In the genomic region with DNA sequence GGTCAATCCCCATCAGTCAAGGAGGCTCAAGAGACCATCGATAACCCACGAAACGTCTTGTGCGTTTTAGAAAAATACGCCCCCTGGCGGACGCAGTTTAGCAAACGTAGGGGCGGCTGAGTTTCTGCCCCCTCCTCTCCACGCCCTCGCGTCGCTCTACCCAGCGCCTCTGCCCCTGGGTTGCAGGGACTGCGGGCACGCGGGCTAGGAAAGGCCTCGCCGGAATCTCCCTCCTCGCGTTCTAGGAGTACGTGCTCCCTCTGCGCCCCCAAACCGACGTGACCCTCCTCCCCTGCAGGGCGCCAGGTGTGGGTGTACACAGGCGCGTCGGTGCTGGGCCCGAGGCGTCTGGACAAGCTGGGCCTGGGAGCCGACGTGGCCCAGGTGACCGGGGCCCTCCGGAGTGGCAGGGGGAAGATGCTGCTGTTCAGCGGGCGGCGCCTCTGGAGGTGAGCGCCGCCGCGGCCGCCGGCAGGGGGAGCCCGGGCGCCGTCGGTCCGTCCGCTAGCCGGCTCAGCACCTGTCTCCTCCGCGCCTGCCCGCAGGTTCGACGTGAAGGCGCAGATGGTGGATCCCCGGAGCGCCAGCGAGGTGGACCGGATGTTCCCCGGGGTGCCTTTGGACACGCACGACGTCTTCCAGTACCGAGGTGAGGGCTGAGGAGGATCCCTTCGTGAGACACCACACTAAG, we compare ENCODE assay signal across 8 cellular contexts. TPM values are rescaled to one million over a fixed set of nuclear protein-coding genes. Genes with fewer than 3 reads are reported as not detected.
A peak's percentile ranks its signal among the peaks of the same experiment; 100 is the strongest.
DNase-seq lines count a peak whose midpoint lies in the region; ATAC-seq and TF ChIP-seq lines count a peak whose summit lies in the region.

No MANE protein-coding gene starts in this region.

- H3K4me3 ChIP-seq in LNCaP clone FGC (ENCODE audit: low read depth, low read length): no peak overlapping the region

- ATAC-seq in GM19372 (IDR thresholded peaks at IDR 0.05; ENCODE audit: low read depth, unreplicated experiment) (peak; percentile 53), HG02642 (IDR thresholded peaks at IDR 0.05; ENCODE audit: poor library complexity, unreplicated experiment) (no peak)

- peak; percentile 82 for DNase-seq in AG20443 (ENCODE audit: low spot score)
- DNase-seq in LNCaP clone FGC (ENCODE audit: low read depth): no peak
- DNase-seq in RPMI7951 (ENCODE audit: low read depth): peak; percentile 50
- peak; percentile 61 for DNase-seq in activated T-helper 9 cell treated with anti-CD3 and anti-CD28 coated beads, Interleukin-2, amount 50 U/mL, for 16 hours (ENCODE audit: low read depth)
- peak; percentile 73 for DNase-seq in glomerular visceral epithelial cell (ENCODE audit: extremely low spot score)
- DNase-seq in renal cortical epithelial cell (ENCODE audit: low read depth): peak; percentile 21

- peak; percentile 81 for TF ChIP-seq CTCF in LNCaP clone FGC (IDR thresholded peaks at IDR 0.05; ENCODE audit: control insufficient read depth, extremely low read depth, insufficient read depth)

RNA-seq across cellular contexts. Expression of gene MMP9, which starts 5.3 kb away (rescaled TPM):
- 3.0 and 4.7 TPM in 2 replicates for total RNA-seq in RPMI7951 (2014; rRNA removed; shearing (Covaris generic))
- 0.87 TPM in 1 of 2 replicates, not detected in the other for total RNA-seq in renal cortical epithelial cell

RNA-seq across cellular contexts. Expression of gene SLC12A5, which starts 15.0 kb away (rescaled TPM):
- total RNA-seq in RPMI7951 (2014; rRNA removed; shearing (Covaris generic)): 0.96 TPM in 1 of 2 replicates, not detected in the other
- total RNA-seq in renal cortical epithelial cell: 0.17 and 0.55 TPM in 2 replicates

RNA-seq across cellular contexts. Expression of gene ZNF335, which starts 42.0 kb away (rescaled TPM):
- total RNA-seq in RPMI7951 (2014; rRNA removed; shearing (Covaris generic)): 11.9 and 12.0 TPM in 2 replicates
- total RNA-seq in renal cortical epithelial cell: 11.1 and 16.1 TPM in 2 replicates
